ENCODE assay signal across 18 cellular contexts in the genomic region with DNA sequence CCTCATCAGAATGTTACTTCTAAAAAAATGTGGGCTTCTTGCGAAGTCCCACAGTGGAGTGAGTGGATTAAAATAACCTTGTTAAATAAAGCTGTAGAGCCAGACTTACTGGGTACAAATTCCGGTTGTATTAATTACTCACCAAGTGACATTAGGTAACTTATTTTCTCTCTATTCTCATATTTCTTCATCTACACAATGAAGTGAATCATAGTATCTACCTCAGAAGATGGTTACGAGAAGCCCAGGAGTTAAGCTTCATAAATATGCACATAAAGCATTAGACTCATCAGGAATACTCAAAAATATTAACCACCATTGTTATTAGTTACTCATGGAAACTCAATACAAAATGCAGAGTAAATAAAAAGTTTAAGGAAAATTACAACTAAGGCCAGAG.
"Had no signal": no experiment of that assay in that cellular context is flagged by ENCODE, and none has a peak within 500 bp of the region (broad histone marks: within the 10 kb centered on the region; RNA-seq: fewer than 3 reads in every experiment).

No MANE protein-coding gene starts in this region.

- H3K4me3 ChIP-seq: dorsolateral prefrontal cortex, heart left ventricle, spleen, thoracic aorta, transverse colon had no signal

- H3K4me3 Mint-ChIP-seq: central memory CD8-positive, alpha-beta T cell; naive thymus-derived CD4-positive, alpha-beta T cell; nephron progenitor cell; stimulated activated naive B cell treated with anti-CD40 and anti-IgM and Interleukin-4, amounts not matched to agents 10 μg/mL and 1 μg/mL and 100 μg/mL, for 72 hours; stimulated activated naive CD8-positive, alpha-beta T cell treated with anti-CD3 and anti-CD28 coated beads, Interleukin-15, amount 100 ng/mL, for 72 hours had no signal

- DNase-seq: cortex of kidney; dorsolateral prefrontal cortex; effector CD8-positive, alpha-beta T cell; heart left ventricle; hippocampal formation; naive thymus-derived CD4-positive, alpha-beta T cell; nephron progenitor cell; posterior cingulate gyrus; right cardiac atrium; spleen; stimulated activated CD4-positive, alpha-beta T cell treated with anti-CD3 and anti-CD28 coated beads, Interleukin-15, amount 100 ng/mL, for 24 hours; stimulated activated CD4-positive, alpha-beta T cell treated with anti-CD3 and anti-CD28 coated beads, Interleukin-1b, Interleukin-23, amount 100 ng/mL, for 48 hours; stimulated activated CD4-positive, alpha-beta T cell treated with anti-CD3 and anti-CD28 coated beads, Interleukin-4, amount 100 ng/mL, for 24 hours; stimulated activated naive B cell treated with anti-CD40 and anti-IgM and Interleukin-4, amounts not matched to agents 10 μg/mL and 1 μg/mL and 100 μg/mL, for 72 hours; stimulated activated naive CD8-positive, alpha-beta T cell treated with anti-CD3 and anti-CD28 coated beads, Interleukin-15, amount 100 ng/mL, for 72 hours; transverse colon had no signal

- H3K36me3 Mint-ChIP-seq: naive thymus-derived CD4-positive, alpha-beta T cell; stimulated activated naive B cell treated with anti-CD40 and anti-IgM and Interleukin-4, amounts not matched to agents 10 μg/mL and 1 μg/mL and 100 μg/mL, for 72 hours had no signal

- H3K27me3 ChIP-seq: dorsolateral prefrontal cortex, heart left ventricle, spleen, transverse colon had no signal

- H3K27ac Mint-ChIP-seq: naive thymus-derived CD4-positive, alpha-beta T cell; nephron progenitor cell; stimulated activated naive B cell treated with anti-CD40 and anti-IgM and Interleukin-4, amounts not matched to agents 10 μg/mL and 1 μg/mL and 100 μg/mL, for 72 hours; stimulated activated naive CD8-positive, alpha-beta T cell treated with anti-CD3 and anti-CD28 coated beads, Interleukin-15, amount 100 ng/mL, for 72 hours had no signal

- ATAC-seq: heart left ventricle; naive thymus-derived CD4-positive, alpha-beta T cell; right cardiac atrium; stimulated activated naive B cell treated with anti-CD40 and anti-IgM and Interleukin-4, amounts not matched to agents 10 μg/mL and 1 μg/mL and 100 μg/mL, for 72 hours; stimulated activated naive CD8-positive, alpha-beta T cell treated with anti-CD3 and anti-CD28 coated beads, Interleukin-15, amount 100 ng/mL, for 72 hours had no signal

- H3K27me3 Mint-ChIP-seq: central memory CD8-positive, alpha-beta T cell; stimulated activated naive B cell treated with anti-CD40 and anti-IgM and Interleukin-4, amounts not matched to agents 10 μg/mL and 1 μg/mL and 100 μg/mL, for 72 hours; stimulated activated naive CD8-positive, alpha-beta T cell treated with anti-CD3 and anti-CD28 coated beads, Interleukin-15, amount 100 ng/mL, for 72 hours had no signal

- H3K4me1 Mint-ChIP-seq: central memory CD8-positive, alpha-beta T cell; naive thymus-derived CD4-positive, alpha-beta T cell; stimulated activated naive B cell treated with anti-CD40 and anti-IgM and Interleukin-4, amounts not matched to agents 10 μg/mL and 1 μg/mL and 100 μg/mL, for 72 hours; stimulated activated naive CD8-positive, alpha-beta T cell treated with anti-CD3 and anti-CD28 coated beads, Interleukin-15, amount 100 ng/mL, for 72 hours had no signal

- H3K27ac ChIP-seq: dorsolateral prefrontal cortex, heart left ventricle, spleen, thoracic aorta, transverse colon had no signal

- H3K4me1 ChIP-seq: spleen had no signal

- H3K9me3 ChIP-seq: heart left ventricle, spleen, thoracic aorta, transverse colon had no signal

- H3K36me3 ChIP-seq: thoracic aorta had no signal

- H3K9me3 Mint-ChIP-seq: central memory CD8-positive, alpha-beta T cell; naive thymus-derived CD4-positive, alpha-beta T cell; nephron progenitor cell; stimulated activated naive B cell treated with anti-CD40 and anti-IgM and Interleukin-4, amounts not matched to agents 10 μg/mL and 1 μg/mL and 100 μg/mL, for 72 hours; stimulated activated naive CD8-positive, alpha-beta T cell treated with anti-CD3 and anti-CD28 coated beads, Interleukin-15, amount 100 ng/mL, for 72 hours had no signal
